ENCODE assay signal across 34 cellular contexts in the genomic region with DNA sequence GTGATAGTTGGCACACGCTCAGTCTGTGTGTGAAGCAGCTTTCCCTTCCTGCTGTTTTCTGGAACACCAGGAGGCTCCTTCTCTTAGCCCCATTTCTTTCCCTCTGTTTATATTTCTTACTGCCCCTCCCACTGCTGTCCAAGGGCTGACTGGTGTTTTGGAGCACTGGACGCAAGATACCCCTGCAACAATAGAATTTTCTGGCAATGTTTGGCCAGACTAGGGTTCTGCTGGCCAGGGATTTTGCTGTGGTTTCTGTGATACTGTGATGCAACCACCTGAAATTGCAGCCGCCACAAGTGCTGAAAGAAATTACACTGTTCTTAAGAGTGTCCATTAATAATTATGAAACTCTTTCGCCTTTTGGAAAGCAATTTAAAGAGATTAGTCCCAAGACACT.
DNase-seq lines count a peak whose midpoint lies in the region; ATAC-seq and TF ChIP-seq lines count a peak whose summit lies in the region.
"Had no signal": no experiment of that assay in that cellular context is flagged by ENCODE, and none has a peak within 500 bp of the region (broad histone marks: within the 10 kb centered on the region; RNA-seq: fewer than 3 reads in every experiment).

No MANE protein-coding gene starts in this region.

- in situ Hi-C loops in astrocyte of the cerebellum (cut with HindIII; ENCODE audit: low sequenced_read_pairs): no loop called here

- TF ChIP-seq CTCF in AG09309 (IDR thresholded peaks at IDR 0.05; ENCODE audit: control insufficient read depth, insufficient read depth, low read depth, low read length, missing control alignments): no peak
- TF ChIP-seq CTCF in astrocyte of the cerebellum (IDR thresholded peaks at IDR 0.05; ENCODE audit: low read depth, low read length, missing control alignments): no peak
- no peak for TF ChIP-seq CTCF in fibroblast of villous mesenchyme (IDR thresholded peaks at IDR 0.05; ENCODE audit: insufficient read depth, low read depth, low read length)

- DNase-seq in AG09309 (ENCODE audit: low read depth): peak; percentile 29
- peak; percentile 7 for DNase-seq in M059J (ENCODE audit: low read depth)
- DNase-seq in astrocyte of the cerebellum (ENCODE audit: low read depth): peak; percentile 13
- peak; percentile 12 for DNase-seq in fibroblast of villous mesenchyme (ENCODE audit: low read depth)
- DNase-seq in NCI-H1092 treated with DMSO at 0.1 percent for 48 hours (lab: John Stamatoyannopoulos, UW): no peak
- no peak for DNase-seq in SW 1271 (lab: John Stamatoyannopoulos, UW)
- DNase-seq: ACHN; activated CD4-positive, alpha-beta T cell treated with anti-CD3 and anti-CD28 coated beads for 36 hours; activated CD8-positive, alpha-beta T cell treated with anti-CD3 and anti-CD28 coated beads, Interleukin-2, amount 10 ng/mL, durations not matched to agents 7 days and 5 days; activated naive CD4-positive, alpha-beta T cell treated with anti-CD3 and anti-CD28 coated beads, Interleukin-2, amount 50 U/mL, for 16 hours; amygdala; cortex of kidney; effector memory CD8-positive, alpha-beta T cell; EL; foreskin melanocyte; heart left ventricle; islet precursor cell; Kasumi-1; left ventricle myocardium superior; NCI-H1092; NCI-H1694 treated with DMSO at 0.1 percent for 48 hours; NCI-H524; Peyer's patch; right cardiac atrium; SHP77 treated with DMSO at 0.1 percent for 48 hours; stimulated activated CD4-positive, alpha-beta T cell treated with anti-CD3 and anti-CD28 coated beads, Interleukin-12 subunit alpha, Interleukin-12 subunit beta, amount 100 ng/mL, for 4 hours; stimulated activated CD4-positive, alpha-beta T cell treated with anti-CD3 and anti-CD28 coated beads, Interleukin-2, amount 100 ng/mL, for 48 hours; stimulated activated naive CD8-positive, alpha-beta T cell treated with anti-CD3 and anti-CD28 coated beads, Interleukin-15, amount 100 ng/mL, for 72 hours; T-helper 9 cell had no signal

- no peak for ATAC-seq in GM18498 (IDR thresholded peaks at IDR 0.05; ENCODE audit: unreplicated experiment)
- ATAC-seq: activated CD4-positive, alpha-beta T cell treated with anti-CD3 and anti-CD28 coated beads for 36 hours; activated CD8-positive, alpha-beta T cell treated with anti-CD3 and anti-CD28 coated beads, Interleukin-2, amount 10 ng/mL, durations not matched to agents 7 days and 5 days; effector memory CD8-positive, alpha-beta T cell; esophagus mucosa; HCT116; heart left ventricle; HepG2; left ventricle myocardium superior; right cardiac atrium; stimulated activated naive CD8-positive, alpha-beta T cell treated with anti-CD3 and anti-CD28 coated beads, Interleukin-15, amount 100 ng/mL, for 72 hours had no signal

- H3K4me3 ChIP-seq in AG09309 (ENCODE audit: control insufficient read depth, low read depth, low read length) (no peak overlapping the region), astrocyte of the cerebellum (ENCODE audit: low read depth, low read length) (no peak overlapping the region), fibroblast of villous mesenchyme (ENCODE audit: low read depth, low read length) (no peak overlapping the region)
- H3K4me3 ChIP-seq: cardiac muscle cell, heart left ventricle, Peyer's patch had no signal

Comparison
In these comparisons a context has a peak if more than half of its experiments do, and no peak if none do; other contexts are left out.
1. DNase-seq: peak in AG09309 (single experiment), M059J (single experiment), astrocyte of the cerebellum (single experiment) and fibroblast of villous mesenchyme (single experiment); none in NCI-H1092 treated with DMSO at 0.1 percent for 48 hours (single experiment) and SW 1271 (0 of 2).